1 cellular context compared by ENCODE assay signal in the genomic region with DNA sequence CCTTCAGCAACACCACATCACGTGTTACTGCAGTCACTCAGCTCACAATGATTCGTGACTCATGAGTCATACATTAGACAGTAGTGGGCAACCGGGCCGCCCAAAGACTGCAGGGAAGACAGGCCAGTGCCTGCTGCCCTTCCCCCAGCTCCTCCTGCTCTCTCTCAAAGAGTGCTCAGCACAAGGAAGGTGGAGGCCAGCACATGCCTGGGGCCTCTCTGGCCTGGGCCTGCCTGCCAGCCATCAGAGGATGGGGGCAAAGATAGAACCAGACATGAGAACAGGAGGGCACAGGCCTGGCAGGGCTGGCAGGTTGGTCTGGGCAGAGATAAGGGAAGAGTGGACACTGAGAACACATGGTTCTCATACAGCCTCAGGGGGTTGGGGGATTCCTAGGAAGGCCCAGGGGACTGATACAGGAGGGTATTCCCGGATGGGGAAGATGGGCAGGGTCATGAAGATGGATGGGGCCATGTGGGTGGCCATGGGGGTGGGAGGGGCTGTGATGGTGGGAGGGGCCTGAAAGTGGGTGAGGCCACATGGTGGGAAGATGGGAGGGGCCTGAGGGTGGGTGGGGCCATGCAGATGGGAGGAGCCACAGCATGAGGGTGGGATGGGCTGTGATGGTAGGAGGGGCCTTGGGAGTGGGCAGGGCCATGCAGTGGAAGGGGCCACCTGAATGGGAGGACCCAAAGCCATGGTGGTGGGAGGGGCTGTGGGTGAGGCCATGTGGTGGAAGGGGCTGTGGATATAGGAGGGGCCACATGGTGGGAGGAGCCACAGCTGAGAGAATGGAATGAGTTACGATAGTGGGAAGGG.
TF ChIP-seq lines count a peak whose summit lies in the region.

No MANE protein-coding gene starts in this region.

TF ChIP-seq in A549, 52 proteins besides CTCF, POLR2A, EP300 and RAD21 (continued from another document):
- TF ChIP-seq FOSB (CRISPR knock-in tag; IDR thresholded peaks at IDR 0.05) (no peak), RCOR1 (IDR thresholded peaks at IDR 0.05; ENCODE audit: low read depth, low read length) (no peak), RFX5 (IDR thresholded peaks at IDR 0.05) (no peak), HDAC2 (IDR thresholded peaks at IDR 0.05) (no peak), NFE2L2 (conservative IDR thresholded peaks at IDR 0.05; ENCODE audit: low read length) (no peak), JUNB (IDR thresholded peaks at IDR 0.05) (peak; percentile 53), EHF (CRISPR knock-in tag; IDR thresholded peaks at IDR 0.05) (no peak), KDM1A (IDR thresholded peaks at IDR 0.05; ENCODE audit: low read depth) (no peak), HOXB5 (CRISPR knock-in tag; IDR thresholded peaks at IDR 0.05) (0 out of 2 replicates have a peak, but pooled peaks have one; percentile 25), HOXA7 (CRISPR knock-in tag; IDR thresholded peaks at IDR 0.05) (peak; percentile 58; the same call in 1 of the 2 replicates), TP53 (CRISPR knock-in tag; IDR thresholded peaks at IDR 0.05) (peak; percentile 60; the same call in 1 of the 2 replicates)
- TF ChIP-seq, protein P1, sequence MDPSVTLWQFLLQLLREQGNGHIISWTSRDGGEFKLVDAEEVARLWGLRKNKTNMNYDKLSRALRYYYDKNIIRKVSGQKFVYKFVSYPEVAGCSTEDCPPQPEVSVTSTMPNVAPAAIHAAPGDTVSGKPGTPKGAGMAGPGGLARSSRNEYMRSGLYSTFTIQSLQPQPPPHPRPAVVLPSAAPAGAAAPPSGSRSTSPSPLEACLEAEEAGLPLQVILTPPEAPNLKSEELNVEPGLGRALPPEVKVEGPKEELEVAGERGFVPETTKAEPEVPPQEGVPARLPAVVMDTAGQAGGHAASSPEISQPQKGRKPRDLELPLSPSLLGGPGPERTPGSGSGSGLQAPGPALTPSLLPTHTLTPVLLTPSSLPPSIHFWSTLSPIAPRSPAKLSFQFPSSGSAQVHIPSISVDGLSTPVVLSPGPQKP (IDR thresholded peaks at IDR 0.05; ENCODE audit: low read depth, low read length): no peak
- TF ChIP-seq, protein P2, sequence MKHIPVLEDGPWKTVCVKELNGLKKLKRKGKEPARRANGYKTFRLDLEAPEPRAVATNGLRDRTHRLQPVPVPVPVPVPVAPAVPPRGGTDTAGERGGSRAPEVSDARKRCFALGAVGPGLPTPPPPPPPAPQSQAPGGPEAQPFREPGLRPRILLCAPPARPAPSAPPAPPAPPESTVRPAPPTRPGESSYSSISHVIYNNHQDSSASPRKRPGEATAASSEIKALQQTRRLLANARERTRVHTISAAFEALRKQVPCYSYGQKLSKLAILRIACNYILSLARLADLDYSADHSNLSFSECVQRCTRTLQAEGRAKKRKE (CRISPR knock-in tag; IDR thresholded peaks at IDR 0.05; ENCODE audit: low read depth): peak; percentile 39; the same call in 1 of the 2 replicates
TF ChIP-seq in A549: peak in this region for 10.
